Comparison of ENCODE assay signal across 24 cellular contexts in genomic region chr3:64002248-64002647, GRCh38.
"Had no signal": no experiment of that assay in that cellular context is flagged by ENCODE, and none has a peak within 500 bp of the region (broad histone marks: within the 10 kb centered on the region; RNA-seq: fewer than 3 reads in every experiment).

No MANE protein-coding gene starts in this region.

- H3K4me1 Mint-ChIP-seq: brain, nephron had no signal

- H3K4me2 ChIP-seq: hepatocyte, SK-N-SH had no signal

- FAIRE-seq: keratinocyte, urothelium cell line had no signal

- H3K27ac Mint-ChIP-seq: activated CD4-positive, alpha-beta T cell treated with anti-CD3 and anti-CD28 coated beads, Interleukin-2, amount 10 ng/mL, durations not matched to agents 24 days and 14 days; activated naive CD4-positive, alpha-beta T cell treated with anti-CD3 and anti-CD28 coated beads, Interleukin-2, amount 50 U/mL, for 72 hours; brain; endodermal cell had no signal

- H3K27ac ChIP-seq: dorsolateral prefrontal cortex, epithelial cell of prostate, hepatocyte, spleen, tibial nerve had no signal

- H3K27me3 Mint-ChIP-seq: activated CD4-positive, alpha-beta T cell treated with anti-CD3 and anti-CD28 coated beads, Interleukin-2, amount 10 ng/mL, durations not matched to agents 24 days and 14 days; brain had no signal

- H3K27me3 ChIP-seq: dorsolateral prefrontal cortex, hepatocyte, spleen, tibial nerve had no signal

- ATAC-seq: activated naive CD4-positive, alpha-beta T cell treated with anti-CD3 and anti-CD28 coated beads, Interleukin-2, amount 50 U/mL, for 72 hours had no signal

- H3K4me3 ChIP-seq: dorsolateral prefrontal cortex, hepatocyte, lung, spleen, tibial nerve had no signal

- H3K9ac ChIP-seq: SK-N-SH had no signal

- H3K9me3 Mint-ChIP-seq: activated CD4-positive, alpha-beta T cell treated with anti-CD3 and anti-CD28 coated beads, Interleukin-2, amount 10 ng/mL, durations not matched to agents 24 days and 14 days; activated naive CD4-positive, alpha-beta T cell treated with anti-CD3 and anti-CD28 coated beads, Interleukin-2, amount 50 U/mL, for 72 hours; brain; endodermal cell; nephron had no signal

- DNase-seq: activated CD4-positive, alpha-beta T cell treated with anti-CD3 and anti-CD28 coated beads, Interleukin-2, amount 10 ng/mL, durations not matched to agents 24 days and 14 days; activated CD4-positive, CD25-positive, alpha-beta regulatory T cell; amygdala; caudate nucleus; dorsolateral prefrontal cortex; endodermal cell; foreskin fibroblast; nucleus accumbens; retina; SK-N-SH; spleen; stimulated activated CD8-positive, alpha-beta memory T cell treated with anti-CD3 and anti-CD28 coated beads, Interleukin-4, amount 100 ng/mL, for 48 hours; stimulated activated naive CD4-positive, alpha-beta T cell treated with Interleukin-2 at 50 U/mL for 16 hours; T-helper 1 cell; T1000 had no signal

- H3K79me2 ChIP-seq: hepatocyte had no signal

- H3K9me3 ChIP-seq: SK-N-SH, spleen, tibial nerve had no signal

- H2AFZ ChIP-seq: hepatocyte had no signal

- H3K4me3 Mint-ChIP-seq: activated CD4-positive, alpha-beta T cell treated with anti-CD3 and anti-CD28 coated beads, Interleukin-2, amount 10 ng/mL, durations not matched to agents 24 days and 14 days; brain; endodermal cell; nephron had no signal
